In genomic region chr14:92122351-92122677, GRCh38 we compare ENCODE assay signal across 8 cellular contexts. TPM values are rescaled to one million over a fixed set of nuclear protein-coding genes. Genes with fewer than 3 reads are reported as not detected.
DNase-seq lines count a peak whose midpoint lies in the region; ATAC-seq lines count a peak whose summit lies in the region.

No MANE protein-coding gene starts in this region.

- peak overlapping the region; percentile 98 for H4K91ac ChIP-seq in trophoblast cell (ENCODE audit: low read depth, low read length)

- no peak overlapping the region for H2BK12ac ChIP-seq in trophoblast cell (ENCODE audit: low read length)

- peaks cover 13% of the 10 kb centered on the region for H3K79me1 ChIP-seq in trophoblast cell (ENCODE audit: low read length)

- H3K36me3 Mint-ChIP-seq in activated naive CD8-positive, alpha-beta T cell, result peaks cover 6% of the 10 kb centered on the region

- H2AK5ac ChIP-seq in trophoblast cell (ENCODE audit: low read length), result peak overlapping the region; percentile 98

- peak overlapping the region; percentile 98 for H2BK5ac ChIP-seq in trophoblast cell (ENCODE audit: low read depth, low read length, poor library complexity)

- peak overlapping the region; percentile 100 for H3K4me3 Mint-ChIP-seq in activated naive CD8-positive, alpha-beta T cell

- H3K9ac ChIP-seq in trophoblast cell (ENCODE audit: low read length), result peak overlapping the region; percentile 100

- peaks cover 3 to 9% of the 10 kb centered on the region in 2 experiments for H3K36me3 ChIP-seq in trophoblast cell (ENCODE audit: control insufficient read depth in 1 of 2, insufficient read depth in 2 of 2, low read length in 2 of 2)

- H3K4me1 ChIP-seq in trophoblast cell (ENCODE audit: control insufficient read depth in 1 of 2, insufficient read depth in 2 of 2, low read length in 2 of 2), result peaks cover 7 to 12% of the 10 kb centered on the region in 2 experiments

- peak overlapping the region; percentile 94 for H4K12ac ChIP-seq in trophoblast cell (ENCODE audit: low read depth, low read length)

- WGBS in trophoblast cell (ENCODE audit: extremely low coverage, insufficient coverage, insufficient read length), result no CpG with 5 or more reads among the region's 22 CpGs

- H3K4me2 ChIP-seq in trophoblast cell (ENCODE audit: low read length), result peak overlapping the region; percentile 63

- peak overlapping the region; percentile 96 for H2AFZ ChIP-seq in trophoblast cell (ENCODE audit: insufficient read depth, low read length, poor library complexity)

- H3K23ac ChIP-seq in trophoblast cell (ENCODE audit: low read length), result no peak overlapping the region

- no peaks in the 10 kb centered on the region for H3K9me3 Mint-ChIP-seq in activated naive CD8-positive, alpha-beta T cell (ENCODE audit: low read depth)

- H2BK120ac ChIP-seq in trophoblast cell (ENCODE audit: insufficient read depth, low read length, poor library complexity), result peak overlapping the region; percentile 81

- intact Hi-C loops in left cardiac atrium (cut with DNase I), result no loop called here

- peak overlapping the region; percentile 100 for H3K27ac Mint-ChIP-seq in activated naive CD8-positive, alpha-beta T cell

- H3K27ac ChIP-seq in trophoblast cell (ENCODE audit: low read depth, low read length), result peak overlapping the region; percentile 97

- peaks cover 21% of the 10 kb centered on the region for H3K79me2 ChIP-seq in trophoblast cell (ENCODE audit: control insufficient read depth, insufficient read depth, low read length, poor library complexity)

- H3K4me1 Mint-ChIP-seq in activated naive CD8-positive, alpha-beta T cell (ENCODE audit: low read depth), result peaks cover 58% of the 10 kb centered on the region

- H3K14ac ChIP-seq in trophoblast cell (ENCODE audit: low read length), result peak overlapping the region; percentile 98

- peak overlapping the region; percentile 97 for H4K8ac ChIP-seq in trophoblast cell (ENCODE audit: low read depth, low read length)

- ATAC-seq in GM18511 (IDR thresholded peaks at IDR 0.05; ENCODE audit: unreplicated experiment) (peak; percentile 29), left cardiac atrium (peak; percentile 50 to 55), HG03025 (IDR thresholded peaks at IDR 0.05; ENCODE audit: low FRiP score, unreplicated experiment) (no peak), HG02981 (IDR thresholded peaks at IDR 0.05; ENCODE audit: unreplicated experiment) (no peak)

- DNase-seq in Ammon's horn (ENCODE audit: low spot score) (peak; percentile 45), LoVo (ENCODE audit: low spot score) (peak; percentile 17), left cardiac atrium (no peak), trophoblast cell (peak in 1 of 2 donors; percentile 47)

- H3K18ac ChIP-seq in trophoblast cell (ENCODE audit: low read length), result peak overlapping the region; percentile 93

- H3K4me3 ChIP-seq in trophoblast cell (ENCODE audit: low read depth, low read length), result peak overlapping the region; percentile 99

- no peaks in the 10 kb centered on the region for H3K27me3 ChIP-seq in trophoblast cell (ENCODE audit: insufficient read depth, low read length)

- H3K9me3 ChIP-seq in trophoblast cell (ENCODE audit: insufficient read depth, low read depth, low read length), result no peaks in the 10 kb centered on the region

- H3K27me3 Mint-ChIP-seq in activated naive CD8-positive, alpha-beta T cell, result no peaks in the 10 kb centered on the region

- peak overlapping the region; percentile 88 for H3K4ac ChIP-seq in trophoblast cell (ENCODE audit: low read depth, low read length)

RNA-seq across cellular contexts. Expression of gene CPSF2, which starts 0.5 kb away (rescaled TPM):
- 10 to 100 TPM; 39.7 to 40.2 TPM for total RNA-seq in left cardiac atrium
- 29.9 and 33.8 TPM in 2 replicates for polyA plus RNA-seq in trophoblast cell (2013)

RNA-seq across cellular contexts. Expression of gene NDUFB1, which starts 0.8 kb away (rescaled TPM):
- 100 to 1,000 TPM; 436 to 539 TPM for total RNA-seq in left cardiac atrium
- 449 and 484 TPM in 2 replicates for polyA plus RNA-seq in trophoblast cell (2013)

RNA-seq across cellular contexts. Expression of gene ATXN3, which starts 15.9 kb away (rescaled TPM):
- 10 to 100 TPM; 17.2 to 21.4 TPM for total RNA-seq in left cardiac atrium
- polyA plus RNA-seq in trophoblast cell (2013), result 15.8 and 16.2 TPM in 2 replicates

Comparison
In these comparisons a context has a peak if more than half of its experiments do, and no peak if none do; other contexts are left out.
1. ATAC-seq: peak in GM18511 (single experiment) and left cardiac atrium (2 of 2); none in HG03025 (single experiment) and HG02981 (single experiment).